ENCODE assay signal across 24 cellular contexts in genomic region chr17:6090253-6090652, GRCh38. TPM values are rescaled to one million over a fixed set of nuclear protein-coding genes. Genes with fewer than 3 reads are reported as not detected.
DNase-seq lines count a peak whose midpoint lies in the region; ATAC-seq, FAIRE-seq and TF ChIP-seq lines count a peak whose summit lies in the region.
"Had no signal": no experiment of that assay in that cellular context is flagged by ENCODE, and none has a peak within 500 bp of the region (broad histone marks: within the 10 kb centered on the region; RNA-seq: fewer than 3 reads in every experiment).

No MANE protein-coding gene starts in this region.

- TF ChIP-seq POLR2A in sigmoid colon (IDR thresholded peaks at IDR 0.05) = no peak
- TF ChIP-seq POLR2A in esophagus squamous epithelium (IDR thresholded peaks at IDR 0.05) = no peak

- no peak for ATAC-seq in GM18498 (IDR thresholded peaks at IDR 0.05; ENCODE audit: unreplicated experiment)
- ATAC-seq: GM12878 had no signal

- no peak for FAIRE-seq in kidney (lab: Jason Lieb, UNC)
- FAIRE-seq: GM12878 had no signal

- H3K27me3 Mint-ChIP-seq in chondrocyte (ENCODE audit: low read depth) = no peaks in the 10 kb centered on the region
- peaks cover 2% of the 10 kb centered on the region for H3K27me3 Mint-ChIP-seq in neural progenitor cell (ENCODE audit: insufficient read depth, low read depth)

- DNase-seq in chondrocyte (ENCODE audit: low spot score) (peak; percentile 77), kidney (peak; percentile 61), sigmoid colon (peak; percentile 47), neural progenitor cell (ENCODE audit: low spot score) (no peak), amygdala (lab: John Stamatoyannopoulos, UW) (no peak), esophagus squamous epithelium (lab: John Stamatoyannopoulos, UW) (no peak)
- DNase-seq: ACHN; Caco-2; CD4-positive, alpha-beta memory T cell; DMS 273 treated with DMSO at 0.1 percent for 48 hours; DMS79 treated with DMSO at 0.1 percent for 48 hours; KG1; MV-4-11; NCI-H1694; NCI-H2081; NCI-H2171; NCI-H345; NCI-H526; OCI-M1; Right ventricle myocardium superior had no signal

- H3K27me3 ChIP-seq in sigmoid colon (no peaks in the 10 kb centered on the region), neural progenitor cell (no peaks in the 10 kb centered on the region), esophagus squamous epithelium (peaks cover 0 to 7% (median 0%) of the 10 kb centered on the region in 4 donors)
- H3K27me3 ChIP-seq: BLaER1 treated with 17β-estradiol and CSF1 and Interleukin-3, amounts not matched to agents 10 nM and 100 nM had no signal

- no peaks in the 10 kb centered on the region for H3K9me3 Mint-ChIP-seq in chondrocyte (ENCODE audit: low read depth)
- H3K9me3 Mint-ChIP-seq in neural progenitor cell = no peaks in the 10 kb centered on the region
- H3K9me3 Mint-ChIP-seq: CD4-positive, alpha-beta memory T cell had no signal

- H3K79me2 ChIP-seq in neural progenitor cell (ENCODE audit: low read depth) = no peaks in the 10 kb centered on the region

- H3K36me3 ChIP-seq in kidney (ENCODE audit: control insufficient read depth in 1 of 2, insufficient read depth in 2 of 2, low read length in 2 of 2) (no peaks in the 10 kb centered on the region), sigmoid colon (no peaks in the 10 kb centered on the region), neural progenitor cell (no peaks in the 10 kb centered on the region), esophagus squamous epithelium (no peaks in the 10 kb centered on the region)
- H3K36me3 ChIP-seq: BLaER1 treated with 17β-estradiol and CSF1 and Interleukin-3, amounts not matched to agents 10 nM and 100 nM; HAP-1 had no signal

- TF ChIP-seq CTCF in chondrocyte (IDR thresholded peaks at IDR 0.05) = no peak
- TF ChIP-seq CTCF in kidney (IDR thresholded peaks at IDR 0.05; ENCODE audit: borderline replicate concordance, extremely low read depth, insufficient read depth) = no peak
- no peak for TF ChIP-seq CTCF in sigmoid colon (IDR thresholded peaks at IDR 0.05)
- TF ChIP-seq CTCF in neural progenitor cell (IDR thresholded peaks at IDR 0.05) = no peak
- no peak for TF ChIP-seq CTCF in esophagus squamous epithelium (IDR thresholded peaks at IDR 0.05)

- H3K9me3 ChIP-seq in kidney (ENCODE audit: control insufficient read depth in 1 of 2, low read length in 2 of 2) (no peaks in the 10 kb centered on the region), sigmoid colon (no peaks in the 10 kb centered on the region), neural progenitor cell (ENCODE audit: low read depth) (no peaks in the 10 kb centered on the region), esophagus squamous epithelium (no peaks in the 10 kb centered on the region)
- H3K9me3 ChIP-seq: BLaER1 treated with 17β-estradiol and CSF1 and Interleukin-3, amounts not matched to agents 10 nM and 100 nM; Caco-2; HAP-1 had no signal

- H3K4me3 ChIP-seq in kidney (ENCODE audit: low read length in 2 of 2) = no peak overlapping the region
- no peak overlapping the region for H3K4me3 ChIP-seq in sigmoid colon
- H3K4me3 ChIP-seq in neural progenitor cell = no peak overlapping the region
- no peak overlapping the region for H3K4me3 ChIP-seq in esophagus squamous epithelium
- H3K4me3 ChIP-seq: BLaER1 treated with 17β-estradiol and CSF1 and Interleukin-3, amounts not matched to agents 10 nM and 100 nM; GM12878; HAP-1 had no signal

- no peak overlapping the region for H3K4me2 ChIP-seq in neural progenitor cell
- H3K4me2 ChIP-seq: BLaER1 treated with 17β-estradiol and CSF1 and Interleukin-3, amounts not matched to agents 10 nM and 100 nM had no signal

- H3K27ac Mint-ChIP-seq in chondrocyte (ENCODE audit: unreplicated experiment) (no peak overlapping the region), neural progenitor cell (no peak overlapping the region)
- H3K27ac Mint-ChIP-seq: CD4-positive, alpha-beta memory T cell had no signal

- H3K4me3 Mint-ChIP-seq in chondrocyte (ENCODE audit: unreplicated experiment) (no peak overlapping the region), neural progenitor cell (no peak overlapping the region)
- H3K4me3 Mint-ChIP-seq: CD4-positive, alpha-beta memory T cell had no signal

- H3F3A ChIP-seq in neural progenitor cell (ENCODE audit: low read depth) = peaks cover 2% of the 10 kb centered on the region

- H3K4me1 Mint-ChIP-seq in chondrocyte (ENCODE audit: low read depth) (no peaks in the 10 kb centered on the region), neural progenitor cell (peaks cover 14% of the 10 kb centered on the region)
- H3K4me1 Mint-ChIP-seq: CD4-positive, alpha-beta memory T cell had no signal

- no peak overlapping the region for H3K27ac ChIP-seq in kidney (ENCODE audit: low read depth in 2 of 2, low read length in 2 of 2)
- H3K27ac ChIP-seq in sigmoid colon = no peak overlapping the region
- no peak overlapping the region for H3K27ac ChIP-seq in neural progenitor cell
- no peak overlapping the region for H3K27ac ChIP-seq in esophagus squamous epithelium
- H3K27ac ChIP-seq: BLaER1 treated with 17β-estradiol and CSF1 and Interleukin-3, amounts not matched to agents 10 nM and 100 nM had no signal

- 22 to 74% methylated on average over 20 of the region's 20 CpGs for WGBS in sigmoid colon, 2 donors
- 85 to 92% methylated on average over 6 to 11 of the region's 20 CpGs for WGBS in esophagus squamous epithelium, 2 donors

- TF ChIP-seq EP300 in sigmoid colon (IDR thresholded peaks at IDR 0.05) = no peak

- no peak overlapping the region for H3K9ac ChIP-seq in kidney (ENCODE audit: low read length in 2 of 2)
- no peak overlapping the region for H3K9ac ChIP-seq in neural progenitor cell
- H3K9ac ChIP-seq: BLaER1 treated with 17β-estradiol and CSF1 and Interleukin-3, amounts not matched to agents 10 nM and 100 nM had no signal

- H3K4me1 ChIP-seq in kidney (ENCODE audit: control insufficient read depth in 1 of 2, insufficient read depth in 1 of 2, low read depth in 1 of 2, low read length in 2 of 2) (no peaks in the 10 kb centered on the region), sigmoid colon (no peaks in the 10 kb centered on the region), neural progenitor cell (peaks cover 4% of the 10 kb centered on the region), esophagus squamous epithelium (no peaks in the 10 kb centered on the region)
- H3K4me1 ChIP-seq: BLaER1 treated with 17β-estradiol and CSF1 and Interleukin-3, amounts not matched to agents 10 nM and 100 nM; Caco-2; HAP-1 had no signal

- intact Hi-C loops in kidney (cut with DNase I) = no loop called here
- intact Hi-C loops in sigmoid colon (cut with DNase I) = no loop called here
- intact Hi-C loops in esophagus squamous epithelium (cut with DNase I) = no loop called here

- H4K20me1 ChIP-seq in neural progenitor cell (ENCODE audit: low read depth) = no peaks in the 10 kb centered on the region
- H4K20me1 ChIP-seq: BLaER1 treated with 17β-estradiol and CSF1 and Interleukin-3, amounts not matched to agents 10 nM and 100 nM had no signal

- H2AFZ ChIP-seq in neural progenitor cell (replicated peaks) = no peak overlapping the region

- no peaks in the 10 kb centered on the region for H3K36me3 Mint-ChIP-seq in chondrocyte (ENCODE audit: low read depth)
- peaks cover 40% of the 10 kb centered on the region for H3K36me3 Mint-ChIP-seq in neural progenitor cell
- H3K36me3 Mint-ChIP-seq: CD4-positive, alpha-beta memory T cell had no signal

RNA-seq across cellular contexts. Expression of gene WSCD1, which starts 20.1 kb away (rescaled TPM):
- total RNA-seq in chondrocyte (3.5 to 4.4 TPM (median 4.2 TPM) in 3 replicates), kidney (14.5 TPM), sigmoid colon (1 to 10 TPM; 1.6 to 7.5 (median 2.1) TPM), neural progenitor cell (ENCODE audit: low replicate concordance) (20.2 and 41.3 TPM in 2 replicates), esophagus squamous epithelium (1 to 10 TPM in 2 of 4 donors, under 1 TPM in 1, not detected in 1; 0.22 to 1.6 (median 1.5) TPM)
- polyA plus RNA-seq in kidney (ENCODE audit: insufficient read depth, low read depth, low replicate concordance) (5.4 TPM), sigmoid colon (1 to 10 TPM; 3.8 to 9.6 (median 9.5) TPM)
- total RNA-seq: Caco-2, GM12878 had no signal
- polyA plus RNA-seq: CD4-positive, alpha-beta memory T cell had no signal

Comparison
In these comparisons a context has a peak if more than half of its experiments do, and no peak if none do; other contexts are left out.
1. DNase-seq: peak in chondrocyte (single experiment), kidney (single experiment) and sigmoid colon (single experiment); none in neural progenitor cell (single experiment), amygdala (0 of 56) and esophagus squamous epithelium (single experiment).